In the genomic region with DNA sequence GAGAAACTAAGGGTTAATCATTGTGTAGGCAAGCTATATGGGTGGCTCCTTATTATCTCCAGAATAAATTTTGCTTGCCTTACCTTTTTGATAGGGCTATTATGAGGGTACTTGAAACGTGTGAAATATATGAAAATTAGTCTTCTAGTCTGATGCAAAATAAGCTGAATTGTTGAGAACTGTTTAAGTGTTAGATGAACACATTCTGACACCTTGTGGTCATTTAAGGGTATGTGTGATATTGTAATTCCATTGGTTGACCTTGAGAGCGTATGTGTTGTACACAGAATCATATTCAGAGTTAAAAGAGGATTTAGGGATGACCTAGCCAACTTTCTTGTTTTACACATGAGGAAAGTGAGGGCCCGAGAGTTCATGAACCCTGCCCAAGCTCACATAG, we compare ENCODE assay signal across 1 cellular context.
TF ChIP-seq lines count a peak whose summit lies in the region.

No MANE protein-coding gene starts in this region.

TF ChIP-seq in GM23338, 12 proteins besides CTCF, POLR2A, EP300 and RAD21 (continued from another document):
- TF ChIP-seq, protein P1, sequence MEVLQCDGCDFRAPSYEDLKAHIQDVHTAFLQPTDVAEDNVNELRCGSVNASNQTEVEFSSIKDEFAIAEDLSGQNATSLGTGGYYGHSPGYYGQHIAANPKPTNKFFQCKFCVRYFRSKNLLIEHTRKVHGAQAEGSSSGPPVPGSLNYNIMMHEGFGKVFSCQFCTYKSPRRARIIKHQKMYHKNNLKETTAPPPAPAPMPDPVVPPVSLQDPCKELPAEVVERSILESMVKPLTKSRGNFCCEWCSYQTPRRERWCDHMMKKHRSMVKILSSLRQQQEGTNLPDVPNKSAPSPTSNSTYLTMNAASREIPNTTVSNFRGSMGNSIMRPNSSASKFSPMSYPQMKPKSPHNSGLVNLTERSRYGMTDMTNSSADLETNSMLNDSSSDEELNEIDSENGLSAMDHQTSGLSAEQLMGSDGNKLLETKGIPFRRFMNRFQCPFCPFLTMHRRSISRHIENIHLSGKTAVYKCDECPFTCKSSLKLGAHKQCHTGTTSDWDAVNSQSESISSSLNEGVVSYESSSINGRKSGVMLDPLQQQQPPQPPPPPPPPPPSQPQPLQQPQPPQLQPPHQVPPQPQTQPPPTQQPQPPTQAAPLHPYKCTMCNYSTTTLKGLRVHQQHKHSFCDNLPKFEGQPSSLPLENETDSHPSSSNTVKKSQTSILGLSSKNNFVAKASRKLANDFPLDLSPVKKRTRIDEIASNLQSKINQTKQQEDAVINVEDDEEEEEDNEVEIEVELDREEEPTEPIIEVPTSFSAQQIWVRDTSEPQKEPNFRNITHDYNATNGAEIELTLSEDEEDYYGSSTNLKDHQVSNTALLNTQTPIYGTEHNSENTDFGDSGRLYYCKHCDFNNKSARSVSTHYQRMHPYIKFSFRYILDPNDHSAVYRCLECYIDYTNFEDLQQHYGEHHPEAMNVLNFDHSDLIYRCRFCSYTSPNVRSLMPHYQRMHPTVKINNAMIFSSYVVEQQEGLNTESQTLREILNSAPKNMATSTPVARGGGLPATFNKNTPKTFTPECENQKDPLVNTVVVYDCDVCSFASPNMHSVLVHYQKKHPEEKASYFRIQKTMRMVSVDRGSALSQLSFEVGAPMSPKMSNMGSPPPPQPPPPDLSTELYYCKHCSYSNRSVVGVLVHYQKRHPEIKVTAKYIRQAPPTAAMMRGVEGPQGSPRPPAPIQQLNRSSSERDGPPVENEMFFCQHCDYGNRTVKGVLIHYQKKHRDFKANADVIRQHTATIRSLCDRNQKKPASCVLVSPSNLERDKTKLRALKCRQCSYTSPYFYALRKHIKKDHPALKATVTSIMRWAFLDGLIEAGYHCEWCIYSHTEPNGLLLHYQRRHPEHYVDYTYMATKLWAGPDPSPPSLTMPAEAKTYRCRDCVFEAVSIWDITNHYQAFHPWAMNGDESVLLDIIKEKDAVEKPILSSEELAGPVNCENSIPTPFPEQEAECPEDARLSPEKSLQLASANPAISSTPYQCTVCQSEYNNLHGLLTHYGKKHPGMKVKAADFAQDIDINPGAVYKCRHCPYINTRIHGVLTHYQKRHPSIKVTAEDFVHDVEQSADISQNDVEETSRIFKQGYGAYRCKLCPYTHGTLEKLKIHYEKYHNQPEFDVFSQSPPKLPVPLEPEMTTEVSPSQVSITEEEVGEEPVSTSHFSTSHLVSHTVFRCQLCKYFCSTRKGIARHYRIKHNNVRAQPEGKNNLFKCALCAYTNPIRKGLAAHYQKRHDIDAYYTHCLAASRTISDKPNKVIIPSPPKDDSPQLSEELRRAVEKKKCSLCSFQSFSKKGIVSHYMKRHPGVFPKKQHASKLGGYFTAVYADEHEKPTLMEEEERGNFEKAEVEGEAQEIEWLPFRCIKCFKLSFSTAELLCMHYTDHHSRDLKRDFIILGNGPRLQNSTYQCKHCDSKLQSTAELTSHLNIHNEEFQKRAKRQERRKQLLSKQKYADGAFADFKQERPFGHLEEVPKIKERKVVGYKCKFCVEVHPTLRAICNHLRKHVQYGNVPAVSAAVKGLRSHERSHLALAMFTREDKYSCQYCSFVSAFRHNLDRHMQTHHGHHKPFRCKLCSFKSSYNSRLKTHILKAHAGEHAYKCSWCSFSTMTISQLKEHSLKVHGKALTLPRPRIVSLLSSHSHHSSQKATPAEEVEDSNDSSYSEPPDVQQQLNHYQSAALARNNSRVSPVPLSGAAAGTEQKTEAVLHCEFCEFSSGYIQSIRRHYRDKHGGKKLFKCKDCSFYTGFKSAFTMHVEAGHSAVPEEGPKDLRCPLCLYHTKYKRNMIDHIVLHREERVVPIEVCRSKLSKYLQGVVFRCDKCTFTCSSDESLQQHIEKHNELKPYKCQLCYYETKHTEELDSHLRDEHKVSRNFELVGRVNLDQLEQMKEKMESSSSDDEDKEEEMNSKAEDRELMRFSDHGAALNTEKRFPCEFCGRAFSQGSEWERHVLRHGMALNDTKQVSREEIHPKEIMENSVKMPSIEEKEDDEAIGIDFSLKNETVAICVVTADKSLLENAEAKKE (CRISPR knock-in tag; IDR thresholded peaks at IDR 0.05) = no peak
- TF ChIP-seq STAT1 (IDR thresholded peaks at IDR 0.05; ENCODE audit: unreplicated experiment) (no peak), JUNB (IDR thresholded peaks at IDR 0.05; ENCODE audit: unreplicated experiment) (no peak), ZNF114 (CRISPR knock-in tag; IDR thresholded peaks at IDR 0.05) (no peak), POLR2AphosphoS5 (IDR thresholded peaks at IDR 0.05; ENCODE audit: low read depth) (no peak), ZNF331 (CRISPR knock-in tag; IDR thresholded peaks at IDR 0.05; ENCODE audit: low read depth) (no peak)
